18 cellular contexts compared by ENCODE assay signal in the genomic region with DNA sequence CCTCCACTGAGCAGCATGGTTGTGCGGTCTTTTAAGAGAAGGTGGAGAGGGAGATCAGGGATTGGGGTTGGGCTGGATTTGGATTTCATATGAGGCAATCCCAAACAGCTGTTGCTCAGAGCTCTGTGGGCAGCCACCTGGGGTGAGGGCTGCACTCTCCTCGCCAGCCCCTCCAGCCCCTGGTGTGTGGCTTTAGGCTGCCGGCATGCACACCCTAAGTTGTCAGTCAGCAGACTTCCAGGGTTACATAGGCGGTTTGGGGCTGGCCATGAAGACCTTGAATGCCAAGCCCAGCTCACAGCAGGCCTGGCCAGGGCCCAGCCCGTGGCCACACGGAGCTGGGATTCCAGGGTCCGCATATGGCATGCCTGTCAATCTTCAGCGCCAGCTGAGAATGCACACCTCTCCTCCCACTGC. TPM values are rescaled to one million over a fixed set of nuclear protein-coding genes. Genes with fewer than 3 reads are reported as not detected.
DNase-seq lines count a peak whose midpoint lies in the region; ATAC-seq and TF ChIP-seq lines count a peak whose summit lies in the region.
"Had no signal": no experiment of that assay in that cellular context is flagged by ENCODE, and none has a peak within 500 bp of the region (broad histone marks: within the 10 kb centered on the region; RNA-seq: fewer than 3 reads in every experiment).

No MANE protein-coding gene starts in this region.

- H3K4me1 ChIP-seq in neuronal stem cell (ENCODE audit: control insufficient read depth in 2 of 2, insufficient read depth in 1 of 2, low read depth in 1 of 2, low read length in 2 of 2) = peaks cover 16 to 18% of the 10 kb centered on the region in 2 donors

- H2BK5ac ChIP-seq in neuronal stem cell (ENCODE audit: low read length) = no peak overlapping the region

- H2BK15ac ChIP-seq in neuronal stem cell (ENCODE audit: low read length) = no peak overlapping the region

- no peak overlapping the region for H4K91ac ChIP-seq in neuronal stem cell (ENCODE audit: low read depth, low read length, poor library complexity)

- H3K27ac ChIP-seq in neuronal stem cell (replicated peaks; ENCODE audit: low read length) = no peak overlapping the region
- H3K27ac ChIP-seq: transverse colon had no signal

- H3K79me1 ChIP-seq in neuronal stem cell (ENCODE audit: low read depth, low read length) = peaks cover 16% of the 10 kb centered on the region

- H3K4ac ChIP-seq in neuronal stem cell (ENCODE audit: low read length) = no peak overlapping the region

- no peak overlapping the region for H4K8ac ChIP-seq in neuronal stem cell (ENCODE audit: low read depth, low read length)

- no peaks in the 10 kb centered on the region for H3K27me3 Mint-ChIP-seq in chondrocyte (ENCODE audit: low read depth)
- H3K27me3 Mint-ChIP-seq: effector memory CD8-positive, alpha-beta T cell had no signal

- H3K36me3 ChIP-seq in neuronal stem cell (replicated peaks in 1 of 2; ENCODE audit: control insufficient read depth in 2 of 2, insufficient read depth in 2 of 2, low read length in 2 of 2) = peaks cover 38 to 87% of the 10 kb centered on the region in 2 donors

- no peak overlapping the region for H2AFZ ChIP-seq in neuronal stem cell (ENCODE audit: low read length)

- no CpG with 5 or more reads among the region's 8 CpGs for WGBS in neuronal stem cell (ENCODE audit: extremely low coverage in 2 of 2, insufficient read length in 2 of 2, insufficient replicate concordance in 1 of 2), 2 donors

- H3K4me2 ChIP-seq in neuronal stem cell (ENCODE audit: insufficient read depth, low read length, poor library complexity, severe bottlenecking) = no peak overlapping the region

- H3K36me3 Mint-ChIP-seq in chondrocyte (ENCODE audit: low read depth) = peaks cover 14% of the 10 kb centered on the region
- H3K36me3 Mint-ChIP-seq: natural killer cell had no signal

- H3K9ac ChIP-seq in neuronal stem cell (ENCODE audit: low read depth, low read length, poor library complexity) = peak overlapping the region; percentile 57

- H2BK120ac ChIP-seq in neuronal stem cell (ENCODE audit: low read depth, low read length) = no peak overlapping the region

- DNase-seq in DMS 273 (lab: John Stamatoyannopoulos, UW; ENCODE audit: unreplicated experiment) (peak; percentile 89), NCI-H524 treated with DMSO at 0.1 percent for 48 hours (lab: John Stamatoyannopoulos, UW) (peak; percentile 18), chondrocyte (ENCODE audit: low spot score) (no peak), neuronal stem cell (ENCODE audit: low spot score) (no peak), putamen (ENCODE audit: low spot score) (no peak), kidney glomerular epithelial cell (lab: John Stamatoyannopoulos, UW) (no peak), HPDE6-E6E7 (ENCODE audit: extremely low spot score) (no peak)
- DNase-seq: activated effector memory CD4-positive, alpha-beta T cell treated with Interleukin-2 at 50 U/mL for 16 hours; AML-193; aorta; DMS53; effector memory CD8-positive, alpha-beta T cell; natural killer cell; NCI-H1417; OCI-M1; stimulated activated CD4-positive, alpha-beta T cell treated with anti-CD3 and anti-CD28 coated beads, Interleukin-4, amount 100 ng/mL, for 1 hour; transverse colon had no signal

- ATAC-seq in HG02763 (IDR thresholded peaks at IDR 0.05; ENCODE audit: unreplicated experiment) = no peak
- ATAC-seq: effector memory CD8-positive, alpha-beta T cell; natural killer cell had no signal

- no peaks in the 10 kb centered on the region for H3K9me3 Mint-ChIP-seq in chondrocyte (ENCODE audit: low read depth)
- H3K9me3 Mint-ChIP-seq: effector memory CD8-positive, alpha-beta T cell; natural killer cell had no signal

- no peak overlapping the region for H2BK12ac ChIP-seq in neuronal stem cell (ENCODE audit: low read length)

- no peak overlapping the region for H3K14ac ChIP-seq in neuronal stem cell (ENCODE audit: low read length)

- H3K4me3 Mint-ChIP-seq in chondrocyte (ENCODE audit: unreplicated experiment) = no peak overlapping the region
- H3K4me3 Mint-ChIP-seq: effector memory CD8-positive, alpha-beta T cell; natural killer cell had no signal

- H3K4me3 ChIP-seq in neuronal stem cell (ENCODE audit: low read length in 2 of 2) = no peak overlapping the region
- H3K4me3 ChIP-seq: transverse colon had no signal

- no peak overlapping the region for H3K18ac ChIP-seq in neuronal stem cell (ENCODE audit: low read length)

- TF ChIP-seq CTCF in chondrocyte (IDR thresholded peaks at IDR 0.05) = no peak

- H3K23ac ChIP-seq in neuronal stem cell (ENCODE audit: low read depth, low read length, poor library complexity) = no peak overlapping the region

- H3K9me3 ChIP-seq in neuronal stem cell (replicated peaks in 1 of 2; ENCODE audit: control insufficient read depth in 2 of 2, insufficient read depth in 1 of 2, low read depth in 1 of 2, low read length in 2 of 2) = peaks cover 0 to 3% of the 10 kb centered on the region in 2 donors
- H3K9me3 ChIP-seq: transverse colon had no signal

- H3K27ac Mint-ChIP-seq in chondrocyte (ENCODE audit: unreplicated experiment) = peak overlapping the region; percentile 79

- H3K4me1 Mint-ChIP-seq in chondrocyte (ENCODE audit: low read depth) = peaks cover 32% of the 10 kb centered on the region

- no peaks in the 10 kb centered on the region for H3K27me3 ChIP-seq in neuronal stem cell (ENCODE audit: control insufficient read depth in 3 of 3, insufficient read depth in 3 of 3, low read depth in 1 of 3, low read length in 3 of 3)
- H3K27me3 ChIP-seq: transverse colon had no signal

- H2AK5ac ChIP-seq in neuronal stem cell (ENCODE audit: low read depth, low read length) = peak overlapping the region; percentile 37

RNA-seq across cellular contexts. Expression of a gene that starts 54.8 kb away (rescaled TPM):
- total RNA-seq in chondrocyte = 46.2 to 74.6 TPM (median 48.7 TPM) in 3 replicates
- polyA plus RNA-seq in neuronal stem cell (2013, experiment 1 of 2) = 21.6 TPM
- 24.3 TPM for polyA plus RNA-seq in neuronal stem cell (2013, experiment 2 of 2)

Comparison
In these comparisons a context has a peak if more than half of its experiments do, and no peak if none do; other contexts are left out.
1. DNase-seq: peak in DMS 273 (single experiment) and NCI-H524 treated with DMSO at 0.1 percent for 48 hours (single experiment); none in chondrocyte (single experiment), neuronal stem cell (single experiment), putamen (single experiment), kidney glomerular epithelial cell (single experiment) and HPDE6-E6E7 (single experiment).